Comparison of ENCODE assay signal across 12 cellular contexts in genomic region chr2:190802810-190803209, GRCh38.
"Had no signal": no experiment of that assay in that cellular context is flagged by ENCODE, and none has a peak within 500 bp of the region (broad histone marks: within the 10 kb centered on the region; RNA-seq: fewer than 3 reads in every experiment).

No MANE protein-coding gene starts in this region.

- H3K4me1 ChIP-seq: right lobe of liver, testis had no signal

- ATAC-seq: naive thymus-derived CD8-positive, alpha-beta T cell; right lobe of liver; stimulated activated memory B cell treated with anti-CD40 and anti-IgM and Interleukin-4, amounts not matched to agents 10 μg/mL and 1 μg/mL and 100 μg/mL, for 72 hours had no signal

- H3K4me3 ChIP-seq: cardiac muscle cell, hepatocyte, right lobe of liver, spleen, testis had no signal

- H3K9me3 ChIP-seq: right lobe of liver, spleen, testis had no signal

- H3K27ac ChIP-seq: cardiac muscle cell, hepatocyte, right lobe of liver, spleen, testis had no signal

- H3K36me3 ChIP-seq: cardiac muscle cell, right lobe of liver, spleen had no signal

- H3K27me3 ChIP-seq: cardiac muscle cell, hepatocyte, right lobe of liver, spleen, testis had no signal

- DNase-seq: activated CD4-positive, alpha-beta T cell treated with anti-CD3 and anti-CD28 coated beads, Interleukin-2, amount 50 U/mL, for 4 hours; activated gamma-delta T cell; amniotic stem cell; foreskin fibroblast; naive thymus-derived CD8-positive, alpha-beta T cell; right lobe of liver; spleen; stimulated activated CD4-positive, alpha-beta T cell treated with anti-CD3 and anti-CD28 coated beads, Interleukin-4, amount 100 ng/mL, for 4 hours; testis had no signal
